Comparison of ENCODE assay signal across 10 cellular contexts in genomic region chr22:26592368-26593015, GRCh38. TPM values are rescaled to one million over a fixed set of nuclear protein-coding genes. Genes with fewer than 3 reads are reported as not detected.
A peak's percentile ranks its signal among the peaks of the same experiment; 100 is the strongest.
DNase-seq lines count a peak whose midpoint lies in the region; ATAC-seq, FAIRE-seq and TF ChIP-seq lines count a peak whose summit lies in the region.
"Had no signal": no experiment of that assay in that cellular context is flagged by ENCODE, and none has a peak within 500 bp of the region (broad histone marks: within the 10 kb centered on the region; RNA-seq: fewer than 3 reads in every experiment).

No MANE protein-coding gene starts in this region.

- ATAC-seq in GM18867 (IDR thresholded peaks at IDR 0.05; ENCODE audit: unreplicated experiment) (peak; percentile 54), HG02885 (IDR thresholded peaks at IDR 0.05; ENCODE audit: poor library complexity, unreplicated experiment) (peak; percentile 48), HG02798 (IDR thresholded peaks at IDR 0.05; ENCODE audit: poor library complexity, unreplicated experiment) (no peak)

- H3K18ac ChIP-seq in mesendoderm (ENCODE audit: low read length): no peak overlapping the region

- H3K4me2 ChIP-seq in mesendoderm (ENCODE audit: low read length): no peak overlapping the region

- no peaks in the 10 kb centered on the region for H3K36me3 ChIP-seq in mesendoderm (ENCODE audit: control insufficient read depth, insufficient read depth, low read length)

- FAIRE-seq in H54 (lab: Jason Lieb, UNC): no peak

- no peaks in the 10 kb centered on the region for H3K4me1 ChIP-seq in mesendoderm (ENCODE audit: control insufficient read depth, low read depth, low read length)

- H3K4ac ChIP-seq in mesendoderm (ENCODE audit: low read depth, low read length): no peak overlapping the region

- H4K5ac ChIP-seq in mesendoderm (ENCODE audit: low read length): no peak overlapping the region

- no peak overlapping the region for H2BK5ac ChIP-seq in mesendoderm (ENCODE audit: low read length)

- no peak overlapping the region for H2BK120ac ChIP-seq in mesendoderm (ENCODE audit: low read depth, low read length)

- H3K56ac ChIP-seq in mesendoderm (ENCODE audit: low read length): peak overlapping the region; percentile 40

- no peak overlapping the region for H3K23ac ChIP-seq in mesendoderm (ENCODE audit: low read length)

- H3K4me3 ChIP-seq in mesendoderm (ENCODE audit: low read length): no peak overlapping the region

- H3K27me3 ChIP-seq in mesendoderm (ENCODE audit: insufficient read depth, low read length, poor library complexity): no peaks in the 10 kb centered on the region

- H2AK5ac ChIP-seq in mesendoderm (ENCODE audit: low read length): no peak overlapping the region

- no peak overlapping the region for H2BK15ac ChIP-seq in mesendoderm (replicated peaks; ENCODE audit: low read depth)

- no peak for TF ChIP-seq POLR2A in H54 (IDR thresholded peaks at IDR 0.05; ENCODE audit: low read depth, low read length)

- no peak overlapping the region for H4K8ac ChIP-seq in mesendoderm (ENCODE audit: low read depth, low read length)

- peaks cover 2% of the 10 kb centered on the region for H3K79me1 ChIP-seq in mesendoderm (ENCODE audit: low read length)

- in situ Hi-C loops in G401 (cut with HindIII; ENCODE audit: low sequenced_read_pairs): no loop called here

- H3K27ac ChIP-seq in mesendoderm (ENCODE audit: low read depth, low read length): no peak overlapping the region

- H3K79me2 ChIP-seq in mesendoderm (ENCODE audit: control insufficient read depth, insufficient read depth, low read length): peaks cover 22% of the 10 kb centered on the region

- WGBS in mesendoderm (ENCODE audit: extremely low coverage, insufficient coverage, low lambda C conversion rate): no CpG with 5 or more reads among the region's 5 CpGs

- no peak overlapping the region for H3K9ac ChIP-seq in mesendoderm (ENCODE audit: low read length)

- DNase-seq in T-helper 2 cell: peak in 3 of 5 experiments; percentile 11 to 86 (median 79)
- no peak for DNase-seq in mesendoderm
- no peak for DNase-seq in G401 (ENCODE audit: low spot score)
- DNase-seq in H54 (ENCODE audit: insufficient read length, low spot score): no peak
- no peak for DNase-seq in dedifferentiated amniotic fluid mesenchymal stem cell (ENCODE audit: extremely low spot score)

RNA-seq across cellular contexts. Expression of gene TPST2, which starts 2.6 kb away (rescaled TPM):
- 60.8 TPM for polyA plus RNA-seq in mesendoderm (2013, experiment 1 of 2)
- polyA plus RNA-seq in mesendoderm (2013, experiment 2 of 2): 59.3 TPM
- total RNA-seq in G401 (2014; rRNA removed; shearing (Covaris generic)): 24.1 and 55.9 TPM in 2 replicates

RNA-seq across cellular contexts. Expression of gene CRYBB1, which starts 25.3 kb away (rescaled TPM):
- polyA plus RNA-seq in mesendoderm (2013, experiment 1 of 2): 7.3 TPM
- 7.5 TPM for polyA plus RNA-seq in mesendoderm (2013, experiment 2 of 2)
- total RNA-seq in G401 (2014; rRNA removed; shearing (Covaris generic)): not detected in 2 replicates
- total RNA-seq: endothelial cell of umbilical vein, NCI-H460 had no signal
- polyA plus RNA-seq: endothelial cell of umbilical vein had no signal

RNA-seq across cellular contexts. Expression of gene CRYBA4, which starts 29.3 kb away (rescaled TPM):
- polyA plus RNA-seq in mesendoderm (2013, experiment 1 of 2): 0.72 TPM
- polyA plus RNA-seq in mesendoderm (2013, experiment 2 of 2): 0.60 TPM
- not detected in 2 replicates for total RNA-seq in G401 (2014; rRNA removed; shearing (Covaris generic))
- total RNA-seq: endothelial cell of umbilical vein, NCI-H460 had no signal
- polyA plus RNA-seq: endothelial cell of umbilical vein had no signal

Comparison
In these comparisons a context has a peak if more than half of its experiments do, and no peak if none do; other contexts are left out.
1. DNase-seq: peak in T-helper 2 cell (3 of 5); none in mesendoderm (single experiment), G401 (single experiment), H54 (single experiment) and dedifferentiated amniotic fluid mesenchymal stem cell (single experiment).